Comparison of ENCODE assay signal across 13 cellular contexts in genomic region chr9:110197330-110198187, GRCh38. TPM values are rescaled to one million over a fixed set of nuclear protein-coding genes. Genes with fewer than 3 reads are reported as not detected.
DNase-seq lines count a peak whose midpoint lies in the region; ATAC-seq and TF ChIP-seq lines count a peak whose summit lies in the region.
"Had no signal": no experiment of that assay in that cellular context is flagged by ENCODE, and none has a peak within 500 bp of the region (broad histone marks: within the 10 kb centered on the region; RNA-seq: fewer than 3 reads in every experiment).

No MANE protein-coding gene starts in this region.

- H3K4me1 ChIP-seq in right lobe of liver (peaks cover 0 to 51% (median 13%) of the 10 kb centered on the region in 4 donors), transverse colon (peaks cover 12 to 76% (median 53%) of the 10 kb centered on the region in 4 donors)

- no peak overlapping the region for H3K27ac ChIP-seq in coronary artery
- H3K27ac ChIP-seq in right lobe of liver = peak overlapping the region in 1 of 3 donors; percentile 81
- peak overlapping the region; percentile 83 to 89 (median 87) for H3K27ac ChIP-seq in transverse colon
- H3K27ac ChIP-seq: epithelial cell of prostate, thoracic aorta had no signal

- H3K36me3 ChIP-seq in right lobe of liver (no peaks in the 10 kb centered on the region), transverse colon (no peaks in the 10 kb centered on the region)
- H3K36me3 ChIP-seq: MG63, thoracic aorta had no signal

- intact Hi-C loops in right lobe of liver (cut with DNase I) = no loop called here
- intact Hi-C loops in transverse colon (cut with DNase I; ENCODE audit: low total_unique reads) = no loop called here

- ATAC-seq in right lobe of liver (peak; percentile 63 to 80 (median 74)), GM19023 (IDR thresholded peaks at IDR 0.05; ENCODE audit: unreplicated experiment) (no peak), HG03159 (IDR thresholded peaks at IDR 0.05; ENCODE audit: unreplicated experiment) (no peak), GM19035 (IDR thresholded peaks at IDR 0.05; ENCODE audit: unreplicated experiment) (no peak)

- TF ChIP-seq CTCF in coronary artery (IDR thresholded peaks at IDR 0.05) (peak; percentile 11), right lobe of liver (IDR thresholded peaks at IDR 0.05) (peak; percentile 41 to 61 (median 56)), transverse colon (IDR thresholded peaks at IDR 0.05) (peak; percentile 19 to 44 (median 30))

- H3K27me3 ChIP-seq in right lobe of liver = no peaks in the 10 kb centered on the region
- no peaks in the 10 kb centered on the region for H3K27me3 ChIP-seq in transverse colon
- H3K27me3 ChIP-seq: MG63 had no signal

- H3K4me3 ChIP-seq in coronary artery = no peak overlapping the region
- H3K4me3 ChIP-seq in right lobe of liver = no peak overlapping the region
- no peak overlapping the region for H3K4me3 ChIP-seq in transverse colon
- H3K4me3 ChIP-seq: MG63, thoracic aorta had no signal

- DNase-seq in HCEC 1CT (peak; percentile 15), coronary artery (ENCODE audit: low spot score) (no peak), right lobe of liver (peak in 1 of 3 donors; percentile 54), transverse colon (peak; percentile 52)
- DNase-seq: activated CD4-positive, alpha-beta T cell treated with anti-CD3 and anti-CD28 coated beads for 48 hours; MG63 had no signal

- TF ChIP-seq EP300 in transverse colon (IDR thresholded peaks at IDR 0.05; ENCODE audit: low read depth) = no peak

- in situ Hi-C loops in transverse colon (cut with MboI; ENCODE audit: low pct_ligation_motif_present in 1 of 4, low pct_unique_long_range_greater_than_20kb in 1 of 4, low sequenced_read_pairs in 3 of 4) = loop anchor here in 1 of 4 donors (25.0 kb wide), 1 partner anchor 415 kb away; no protein-coding TSS in a partner anchor

- H3K9me3 ChIP-seq in right lobe of liver (no peaks in the 10 kb centered on the region), transverse colon (no peaks in the 10 kb centered on the region)
- H3K9me3 ChIP-seq: MG63, thoracic aorta had no signal

- WGBS in right lobe of liver (ENCODE audit: insufficient coverage, low coverage, low lambda C conversion rate, missing lambda C conversion rate) = 33% methylated on average over 7 of the region's 11 CpGs
- WGBS in transverse colon (ENCODE audit: low coverage in 1 of 2), 2 donors = 70 to 75% methylated on average over 1 to 11 of the region's 11 CpGs

- TF ChIP-seq POLR2A in right lobe of liver (IDR thresholded peaks at IDR 0.05) (no peak), transverse colon (IDR thresholded peaks at IDR 0.05) (no peak)

RNA-seq across cellular contexts. Expression of gene C9orf152, which starts 10.4 kb away (rescaled TPM):
- total RNA-seq in right lobe of liver = 1 to 10 TPM in 2 of 6 experiments, under 1 TPM in 2, not detected in 2; 0.06 to 3.5 (median 0.74) TPM
- 10 to 100 TPM in 3 of 4 donors, 1 to 10 TPM in 1; 9.7 to 31.4 (median 16.7) TPM for total RNA-seq in transverse colon
- total RNA-seq: myocyte; T-helper 1 cell treated with Interleukin-12 subunit alpha and Interleukin-12 subunit beta and Interleukin-4 antibody, amounts not matched to agents 30 ng/mL and 1 ng/mL, for 36 hours had no signal

RNA-seq across cellular contexts. Expression of gene TXN, which starts 58.7 kb away (rescaled TPM):
- 100 to 1,000 TPM; 125 to 287 (median 216) TPM for total RNA-seq in right lobe of liver
- total RNA-seq in transverse colon = 100 to 1,000 TPM in 3 of 4 donors, 10 to 100 TPM in 1; 52.4 to 275 (median 182) TPM

Comparison
In these comparisons a context has a peak if more than half of its experiments do, and no peak if none do; other contexts are left out.
1. H3K27ac ChIP-seq: peak in transverse colon (4 of 4); none in coronary artery (0 of 2).
2. ATAC-seq: peak in right lobe of liver (4 of 4); none in GM19023 (single experiment), HG03159 (single experiment) and GM19035 (single experiment).
3. Peak in every context shown above with its lines, with median percentiles within 50 percentile points of each other: CTCF ChIP-seq.